ENCODE assay signal across 26 cellular contexts in the genomic region with DNA sequence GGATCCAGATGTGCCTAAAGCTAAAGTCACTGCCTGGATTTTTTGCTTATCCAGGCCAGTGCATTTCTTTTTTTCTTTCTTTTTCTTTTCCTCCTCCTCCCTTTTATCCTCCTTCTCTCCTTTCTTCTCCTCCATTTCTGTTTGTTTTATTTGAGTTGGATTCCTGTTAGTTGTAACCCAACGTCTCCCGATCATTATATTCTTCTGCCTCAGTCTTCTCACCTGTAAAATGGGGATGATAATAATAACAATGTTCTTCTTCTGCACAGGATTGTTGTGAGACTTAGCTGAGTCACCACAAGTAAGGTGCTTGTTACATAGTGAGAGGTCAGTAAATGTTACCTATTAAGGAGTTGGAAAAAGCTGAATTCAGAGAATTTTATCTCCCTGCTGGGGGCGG. TPM values are rescaled to one million over a fixed set of nuclear protein-coding genes. Genes with fewer than 3 reads are reported as not detected.
"Had no signal": no experiment of that assay in that cellular context is flagged by ENCODE, and none has a peak within 500 bp of the region (broad histone marks: within the 10 kb centered on the region; RNA-seq: fewer than 3 reads in every experiment).

No MANE protein-coding gene starts in this region.

- H3K9me3 ChIP-seq: SK-N-SH had no signal

- H3K4me1 Mint-ChIP-seq: T-cell had no signal

- H3K9ac ChIP-seq: SK-N-SH had no signal

- ATAC-seq: Panc1, PC-3, T-cell had no signal

- FAIRE-seq: HTR-8/SVneo had no signal

- H3K27ac ChIP-seq: HL-60, RWPE1 had no signal

- H3K36me3 Mint-ChIP-seq: T-cell had no signal

- DNase-seq: Karpas-422, KG1, MM.1S, NCI-H1105, NCI-H1417 treated with DMSO at 0.1 percent for 48 hours, NCI-H146, NCI-H1694 treated with DMSO at 0.1 percent for 48 hours, NCI-H1930, NCI-H2081, NCI-H2107, NCI-H2227 treated with DMSO at 0.1 percent for 48 hours, NCI-H524, NCI-H526 treated with DMSO at 0.1 percent for 48 hours, NCI-H774, PC-3, SHP77, SK-N-SH, SW 1271, T-cell had no signal

- H3K4me3 Mint-ChIP-seq: T-cell had no signal

- H3K4me2 ChIP-seq: SK-N-SH had no signal

- H3K9me3 Mint-ChIP-seq: T-cell had no signal

- H3K27ac Mint-ChIP-seq: T-cell had no signal

RNA-seq across cellular contexts. Expression of a gene that starts 13.7 kb away (rescaled TPM):
- total RNA-seq: NCI-H460, OCI-LY7, SK-MEL-5, T-cell had no signal
- polyA plus RNA-seq: SK-N-SH had no signal

RNA-seq across cellular contexts. Expression of a gene that starts 48.3 kb away (rescaled TPM):
- total RNA-seq: NCI-H460, OCI-LY7, SK-MEL-5 had no signal
- polyA plus RNA-seq: SK-N-SH had no signal

RNA-seq across cellular contexts. Expression of a gene that starts 59.6 kb away (rescaled TPM):
- total RNA-seq: NCI-H460, PC-3, SK-MEL-5, T-cell had no signal
- polyA plus RNA-seq: SK-N-SH had no signal
